10 cellular contexts compared by ENCODE assay signal in the genomic region with DNA sequence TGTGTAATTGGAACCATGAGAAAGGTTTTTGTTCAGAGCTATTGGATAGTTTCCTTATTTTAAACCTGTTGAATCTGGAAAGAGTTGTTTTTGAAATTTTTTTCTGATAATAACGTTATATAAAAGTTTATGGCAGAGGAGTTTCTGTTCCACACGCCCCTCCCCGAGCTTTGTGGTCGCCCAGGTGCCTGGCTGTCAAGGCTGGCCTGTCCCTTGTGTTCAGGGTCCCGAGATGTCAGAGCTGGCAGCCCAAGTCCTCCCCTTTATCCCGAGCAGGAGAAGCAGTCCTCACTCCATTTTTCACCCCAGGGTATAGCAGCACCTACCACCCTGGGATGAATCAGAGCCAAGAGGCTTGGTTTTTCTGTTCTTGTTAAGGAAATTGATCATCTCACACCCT. TPM values are rescaled to one million over a fixed set of nuclear protein-coding genes. Genes with fewer than 3 reads are reported as not detected.
DNase-seq lines count a peak whose midpoint lies in the region; ATAC-seq lines count a peak whose summit lies in the region.
"Had no signal": no experiment of that assay in that cellular context is flagged by ENCODE, and none has a peak within 500 bp of the region (broad histone marks: within the 10 kb centered on the region; RNA-seq: fewer than 3 reads in every experiment).

No MANE protein-coding gene starts in this region.

- no peaks in the 10 kb centered on the region for H3K27me3 ChIP-seq in mucosa of stomach (ENCODE audit: control insufficient read depth, insufficient read depth, low read length)

- H3K4me1 Mint-ChIP-seq in stimulated activated naive CD8-positive, alpha-beta T cell treated with anti-CD3 and anti-CD28 coated beads, Interleukin-15, Interleukin-2, amounts not matched to agents 100 ng/mL and 50 ng/mL, for 24 hours (ENCODE audit: low read depth), result peaks cover 79% of the 10 kb centered on the region
- peaks cover 81% of the 10 kb centered on the region for H3K4me1 Mint-ChIP-seq in stimulated activated naive CD8-positive, alpha-beta T cell treated with anti-CD3 and anti-CD28 coated beads, Interleukin-15, amount 100 ng/mL, for 72 hours
- H3K4me1 Mint-ChIP-seq in activated naive CD8-positive, alpha-beta T cell treated with anti-CD3 and anti-CD28 coated beads, Interleukin-2, amount 10 ng/mL, durations not matched to agents 7 days and 5 days, result peaks cover 38% of the 10 kb centered on the region

- no peak overlapping the region for H3K4me3 ChIP-seq in mucosa of stomach (ENCODE audit: low read length)

- peak overlapping the region; percentile 26 for H3K9ac ChIP-seq in mucosa of stomach (ENCODE audit: low read length)

- no peaks in the 10 kb centered on the region for H3K9me3 ChIP-seq in mucosa of stomach (ENCODE audit: control insufficient read depth, low read length)

- no peaks in the 10 kb centered on the region for H3K27me3 Mint-ChIP-seq in stimulated activated naive CD8-positive, alpha-beta T cell treated with anti-CD3 and anti-CD28 coated beads, Interleukin-15, Interleukin-2, amounts not matched to agents 100 ng/mL and 50 ng/mL, for 24 hours
- H3K27me3 Mint-ChIP-seq in stimulated activated naive CD8-positive, alpha-beta T cell treated with anti-CD3 and anti-CD28 coated beads, Interleukin-15, amount 100 ng/mL, for 72 hours, result no peaks in the 10 kb centered on the region
- H3K27me3 Mint-ChIP-seq in activated naive CD8-positive, alpha-beta T cell treated with anti-CD3 and anti-CD28 coated beads, Interleukin-2, amount 10 ng/mL, durations not matched to agents 7 days and 5 days, result no peaks in the 10 kb centered on the region

- H3K9me3 Mint-ChIP-seq in stimulated activated naive CD8-positive, alpha-beta T cell treated with anti-CD3 and anti-CD28 coated beads, Interleukin-15, Interleukin-2, amounts not matched to agents 100 ng/mL and 50 ng/mL, for 24 hours, result no peaks in the 10 kb centered on the region
- H3K9me3 Mint-ChIP-seq in stimulated activated naive CD8-positive, alpha-beta T cell treated with anti-CD3 and anti-CD28 coated beads, Interleukin-15, amount 100 ng/mL, for 72 hours, result no peaks in the 10 kb centered on the region
- H3K9me3 Mint-ChIP-seq in activated naive CD8-positive, alpha-beta T cell treated with anti-CD3 and anti-CD28 coated beads, Interleukin-2, amount 10 ng/mL, durations not matched to agents 7 days and 5 days, result no peaks in the 10 kb centered on the region

- H3K4me1 ChIP-seq in mucosa of stomach (ENCODE audit: control insufficient read depth, insufficient read depth, low read length), result peaks cover 11% of the 10 kb centered on the region

- no peaks in the 10 kb centered on the region for H3K36me3 ChIP-seq in mucosa of stomach (ENCODE audit: control insufficient read depth, insufficient read depth, low read length)

- H3K27ac Mint-ChIP-seq in stimulated activated naive CD8-positive, alpha-beta T cell treated with anti-CD3 and anti-CD28 coated beads, Interleukin-15, Interleukin-2, amounts not matched to agents 100 ng/mL and 50 ng/mL, for 24 hours, result peak overlapping the region; percentile 70
- H3K27ac Mint-ChIP-seq in stimulated activated naive CD8-positive, alpha-beta T cell treated with anti-CD3 and anti-CD28 coated beads, Interleukin-15, amount 100 ng/mL, for 72 hours, result no peak overlapping the region
- H3K27ac Mint-ChIP-seq in activated naive CD8-positive, alpha-beta T cell treated with anti-CD3 and anti-CD28 coated beads, Interleukin-2, amount 10 ng/mL, durations not matched to agents 7 days and 5 days, result no peak overlapping the region

- intact Hi-C loops in head of caudate nucleus (cut with DNase I), result no loop called here

- no peak for ATAC-seq in stimulated activated naive CD8-positive, alpha-beta T cell treated with anti-CD3 and anti-CD28 coated beads, Interleukin-15, amount 100 ng/mL, for 72 hours
- no peak for ATAC-seq in activated naive CD8-positive, alpha-beta T cell treated with anti-CD3 and anti-CD28 coated beads, Interleukin-2, amount 10 ng/mL, durations not matched to agents 7 days and 5 days (ENCODE audit: low read depth)
- ATAC-seq in HG03095 (IDR thresholded peaks at IDR 0.05; ENCODE audit: unreplicated experiment), result no peak

- H3K36me3 Mint-ChIP-seq in stimulated activated naive CD8-positive, alpha-beta T cell treated with anti-CD3 and anti-CD28 coated beads, Interleukin-15, Interleukin-2, amounts not matched to agents 100 ng/mL and 50 ng/mL, for 24 hours (ENCODE audit: low read depth), result peaks cover 17% of the 10 kb centered on the region
- peaks cover 8% of the 10 kb centered on the region for H3K36me3 Mint-ChIP-seq in activated naive CD8-positive, alpha-beta T cell treated with anti-CD3 and anti-CD28 coated beads, Interleukin-2, amount 10 ng/mL, durations not matched to agents 7 days and 5 days

- POLR2A ChIA-PET in activated naive CD8-positive, alpha-beta T cell treated with anti-CD3 and anti-CD28 coated beads, Interleukin-2, amount 10 ng/mL, durations not matched to agents 7 days and 5 days (lab: Charles Lee), result no interaction called here

- no peak for DNase-seq in stimulated activated naive CD8-positive, alpha-beta T cell treated with anti-CD3 and anti-CD28 coated beads, Interleukin-15, amount 100 ng/mL, for 72 hours
- no peak for DNase-seq in activated naive CD8-positive, alpha-beta T cell treated with anti-CD3 and anti-CD28 coated beads, Interleukin-2, amount 10 ng/mL, durations not matched to agents 7 days and 5 days
- DNase-seq in head of caudate nucleus, result no peak
- DNase-seq in NCI-H1092 treated with DMSO at 0.1 percent for 48 hours (lab: John Stamatoyannopoulos, UW), result no peak
- no peak for DNase-seq in NCI-H187 treated with DMSO at 0.1 percent for 48 hours (lab: John Stamatoyannopoulos, UW)
- DNase-seq: activated CD4-positive, alpha-beta T cell treated with anti-CD3 and anti-CD28 coated beads for 1 hour; NCI-H2171 had no signal

- H3K4me3 Mint-ChIP-seq in stimulated activated naive CD8-positive, alpha-beta T cell treated with anti-CD3 and anti-CD28 coated beads, Interleukin-15, Interleukin-2, amounts not matched to agents 100 ng/mL and 50 ng/mL, for 24 hours, result no peak overlapping the region
- H3K4me3 Mint-ChIP-seq in stimulated activated naive CD8-positive, alpha-beta T cell treated with anti-CD3 and anti-CD28 coated beads, Interleukin-15, amount 100 ng/mL, for 72 hours, result no peak overlapping the region
- peak overlapping the region; percentile 52 for H3K4me3 Mint-ChIP-seq in activated naive CD8-positive, alpha-beta T cell treated with anti-CD3 and anti-CD28 coated beads, Interleukin-2, amount 10 ng/mL, durations not matched to agents 7 days and 5 days

RNA-seq across cellular contexts. Expression of a gene that starts 26.2 kb away (rescaled TPM):
- total RNA-seq in activated naive CD8-positive, alpha-beta T cell treated with anti-CD3 and anti-CD28 coated beads, Interleukin-2, amount 10 ng/mL, durations not matched to agents 7 days and 5 days, result not detected
